ENCODE assay signal across 28 cellular contexts in genomic region chr6:97094376-97094775, GRCh38.
"Had no signal": no experiment of that assay in that cellular context is flagged by ENCODE, and none has a peak within 500 bp of the region (broad histone marks: within the 10 kb centered on the region; RNA-seq: fewer than 3 reads in every experiment).

No MANE protein-coding gene starts in this region.

- H3K9me3 Mint-ChIP-seq: activated CD4-positive, alpha-beta T cell treated with anti-CD3 and anti-CD28 coated beads, Interleukin-2, amount 10 ng/mL, durations not matched to agents 7 days and 5 days; activated CD8-positive, alpha-beta T cell treated with anti-CD3 and anti-CD28 coated beads for 36 hours; activated naive CD4-positive, alpha-beta T cell treated with anti-CD3 and anti-CD28 coated beads for 36 hours; activated naive CD4-positive, alpha-beta T cell treated with anti-CD3 and anti-CD28 coated beads, Interleukin-2, amount 50 U/mL, for 24 hours; activated naive CD8-positive, alpha-beta T cell treated with anti-CD3 and anti-CD28 coated beads for 36 hours; activated naive CD8-positive, alpha-beta T cell treated with anti-CD3 and anti-CD28 coated beads, Interleukin-2, amount 50 U/mL, for 24 hours; activated T-cell treated with anti-CD3 and anti-CD28 coated beads, Interleukin-2, amount 50 U/mL, for 4 hours; activated T-helper 2 cell treated with anti-CD3 and anti-CD28 coated beads, Interferon-gamma antibody, Interleukin-2, Interleukin-4, amounts not matched to agents 10 μg/mL and 5 μg/mL and 100 μg/mL, durations not matched to agents 14 hours and 24 hours and 36 hours had no signal

- H3K4me3 ChIP-seq: adrenal gland, body of pancreas, cardiac muscle cell, colonic mucosa, gastrocnemius medialis had no signal

- H3K27ac ChIP-seq: adrenal gland, body of pancreas, cardiac muscle cell, colonic mucosa, gastrocnemius medialis had no signal

- H3K4me1 ChIP-seq: adrenal gland, body of pancreas, colonic mucosa, gastrocnemius medialis had no signal

- FAIRE-seq: endometrium, endothelial cell of umbilical vein had no signal

- H3K4me1 Mint-ChIP-seq: activated CD4-positive, alpha-beta T cell treated with anti-CD3 and anti-CD28 coated beads for 36 hours; activated naive CD4-positive, alpha-beta T cell treated with anti-CD3 and anti-CD28 coated beads, Interleukin-2, amount 50 U/mL, for 24 hours had no signal

- DNase-seq: activated CD4-positive, alpha-beta T cell treated with anti-CD3 and anti-CD28 coated beads for 36 hours; activated CD4-positive, alpha-beta T cell treated with anti-CD3 and anti-CD28 coated beads, Interleukin-2, amount 10 ng/mL, durations not matched to agents 7 days and 5 days; activated CD4-positive, alpha-beta T cell treated with anti-CD3 and anti-CD28 coated beads, Interleukin-2, amount 50 U/mL, for 48 hours; activated CD4-positive, CD25-positive, alpha-beta regulatory T cell; activated CD4-positive, CD25-positive, alpha-beta regulatory T cell treated with anti-CD3 and anti-CD28 coated beads, Interleukin-2, amount 50 U/mL, for 72 hours; activated CD8-positive, alpha-beta memory T cell treated with anti-CD3 and anti-CD28 coated beads for 24 hours; activated CD8-positive, alpha-beta T cell treated with anti-CD3 and anti-CD28 coated beads for 36 hours; activated effector memory CD4-positive, alpha-beta T cell treated with anti-CD3 and anti-CD28 coated beads, Interleukin-2, amount 50 U/mL, for 16 hours; activated naive CD4-positive, alpha-beta T cell treated with anti-CD3 and anti-CD28 coated beads for 36 hours; activated naive CD8-positive, alpha-beta T cell treated with anti-CD3 and anti-CD28 coated beads for 36 hours; activated naive CD8-positive, alpha-beta T cell treated with anti-CD3 and anti-CD28 coated beads, Interleukin-2, amount 50 U/mL, for 24 hours; activated T-cell treated with anti-CD3 and anti-CD28 coated beads, Interleukin-2, amount 50 U/mL, for 4 hours; adrenal gland; amygdala; aorta; body of pancreas; central memory CD4-positive, alpha-beta T cell; cerebellar nuclear complex; colonic mucosa; effector CD8-positive, alpha-beta T cell; foreskin fibroblast; gastrocnemius medialis; T-helper 2 cell had no signal

- H3K9me3 ChIP-seq: adrenal gland, body of pancreas, colonic mucosa, gastrocnemius medialis had no signal

- H3K4me3 Mint-ChIP-seq: activated CD4-positive, alpha-beta T cell treated with anti-CD3 and anti-CD28 coated beads for 36 hours; activated CD4-positive, alpha-beta T cell treated with anti-CD3 and anti-CD28 coated beads, Interleukin-2, amount 10 ng/mL, durations not matched to agents 7 days and 5 days; activated CD8-positive, alpha-beta T cell treated with anti-CD3 and anti-CD28 coated beads for 36 hours; activated naive CD4-positive, alpha-beta T cell treated with anti-CD3 and anti-CD28 coated beads for 36 hours; activated naive CD4-positive, alpha-beta T cell treated with anti-CD3 and anti-CD28 coated beads, Interleukin-2, amount 50 U/mL, for 24 hours; activated naive CD8-positive, alpha-beta T cell treated with anti-CD3 and anti-CD28 coated beads for 36 hours; activated naive CD8-positive, alpha-beta T cell treated with anti-CD3 and anti-CD28 coated beads, Interleukin-2, amount 50 U/mL, for 24 hours; activated T-cell treated with anti-CD3 and anti-CD28 coated beads, Interleukin-2, amount 50 U/mL, for 4 hours had no signal

- H3K27me3 Mint-ChIP-seq: activated CD4-positive, alpha-beta T cell treated with anti-CD3 and anti-CD28 coated beads for 36 hours; activated CD4-positive, alpha-beta T cell treated with anti-CD3 and anti-CD28 coated beads, Interleukin-2, amount 10 ng/mL, durations not matched to agents 7 days and 5 days; activated CD8-positive, alpha-beta T cell treated with anti-CD3 and anti-CD28 coated beads for 36 hours; activated naive CD4-positive, alpha-beta T cell treated with anti-CD3 and anti-CD28 coated beads, Interleukin-2, amount 50 U/mL, for 24 hours; activated naive CD8-positive, alpha-beta T cell treated with anti-CD3 and anti-CD28 coated beads for 36 hours; activated naive CD8-positive, alpha-beta T cell treated with anti-CD3 and anti-CD28 coated beads, Interleukin-2, amount 50 U/mL, for 24 hours had no signal

- H3K27me3 ChIP-seq: adrenal gland, body of pancreas, cardiac muscle cell, colonic mucosa, gastrocnemius medialis had no signal

- H3K36me3 ChIP-seq: adrenal gland, cardiac muscle cell, colonic mucosa, gastrocnemius medialis had no signal

- H3K36me3 Mint-ChIP-seq: activated naive CD8-positive, alpha-beta T cell treated with anti-CD3 and anti-CD28 coated beads for 36 hours had no signal

- H3K27ac Mint-ChIP-seq: activated CD4-positive, alpha-beta T cell treated with anti-CD3 and anti-CD28 coated beads for 36 hours; activated CD4-positive, alpha-beta T cell treated with anti-CD3 and anti-CD28 coated beads, Interleukin-2, amount 10 ng/mL, durations not matched to agents 7 days and 5 days; activated CD8-positive, alpha-beta T cell treated with anti-CD3 and anti-CD28 coated beads for 36 hours; activated naive CD4-positive, alpha-beta T cell treated with anti-CD3 and anti-CD28 coated beads for 36 hours; activated naive CD4-positive, alpha-beta T cell treated with anti-CD3 and anti-CD28 coated beads, Interleukin-2, amount 50 U/mL, for 24 hours; activated naive CD8-positive, alpha-beta T cell treated with anti-CD3 and anti-CD28 coated beads for 36 hours; activated naive CD8-positive, alpha-beta T cell treated with anti-CD3 and anti-CD28 coated beads, Interleukin-2, amount 50 U/mL, for 24 hours; activated T-helper 2 cell treated with anti-CD3 and anti-CD28 coated beads, Interferon-gamma antibody, Interleukin-2, Interleukin-4, amounts not matched to agents 10 μg/mL and 5 μg/mL and 100 μg/mL, durations not matched to agents 14 hours and 24 hours and 36 hours had no signal
